9 cellular contexts compared by ENCODE assay signal in genomic region chr7:30159698-30160143, GRCh38. TPM values are rescaled to one million over a fixed set of nuclear protein-coding genes. Genes with fewer than 3 reads are reported as not detected.
DNase-seq lines count a peak whose midpoint lies in the region; ATAC-seq, FAIRE-seq and TF ChIP-seq lines count a peak whose summit lies in the region.
"Had no signal": no experiment of that assay in that cellular context is flagged by ENCODE, and none has a peak within 500 bp of the region (broad histone marks: within the 10 kb centered on the region; RNA-seq: fewer than 3 reads in every experiment).

No MANE protein-coding gene starts in this region.

- DNase-seq in AG04450 (ENCODE audit: low read depth, low spot score) (no peak), GF-D8 (lab: John Stamatoyannopoulos, UW) (peak; percentile 99), NCI-H526 treated with DMSO at 0.1 percent for 48 hours (lab: John Stamatoyannopoulos, UW) (peak; percentile 74), K562 (ENCODE audit: extremely low read depth in 1 of 4, low spot score in 3 of 4) (peak in 3 of 4 experiments; percentile 35 to 55 (median 42)), mesendoderm (peak; percentile 49), tibial nerve (ENCODE audit: low spot score in 2 of 2) (no peak)

- no peaks in the 10 kb centered on the region for H3K79me1 ChIP-seq in mesendoderm (ENCODE audit: low read length)

- H2BK15ac ChIP-seq in mesendoderm (replicated peaks; ENCODE audit: low read depth), result no peak overlapping the region

- H3K9ac ChIP-seq in K562 (ENCODE audit: insufficient read depth in 1 of 2, low read depth in 2 of 2, low read length in 2 of 2) (peak overlapping the region; percentile 11 to 61; a peak in 2 of 4 replicates), mesendoderm (ENCODE audit: low read length) (no peak overlapping the region)

- no peak overlapping the region for H3K4ac ChIP-seq in mesendoderm (ENCODE audit: low read depth, low read length)

- H4K8ac ChIP-seq in mesendoderm (ENCODE audit: low read depth, low read length), result no peak overlapping the region

- H3K36me3 ChIP-seq in K562 (ENCODE audit: control insufficient read depth, insufficient read depth, low read length), result no peaks in the 10 kb centered on the region; the same call in 2 of the 3 replicates
- no peaks in the 10 kb centered on the region for H3K36me3 ChIP-seq in mesendoderm (ENCODE audit: control insufficient read depth, insufficient read depth, low read length)
- peaks cover 0 to 52% (median 0%) of the 10 kb centered on the region in 3 donors for H3K36me3 ChIP-seq in tibial nerve
- H3K36me3 ChIP-seq: thoracic aorta had no signal

- in situ Hi-C loops in K562 (cut with MboI), result loop anchor here (5.0 to 10.0 kb wide), 3 partner anchors 253 to 575 kb away; no protein-coding TSS in a partner anchor

- H3K56ac ChIP-seq in mesendoderm (ENCODE audit: low read length), result no peak overlapping the region

- peak; percentile 75 for FAIRE-seq in K562 (lab: Jason Lieb, UNC)

- intact Hi-C loops in K562 (cut with micrococcal nuclease), result loop anchor here (5.0 to 10.0 kb wide), 3 partner anchors 113 to 585 kb away; no protein-coding TSS in a partner anchor

- H2BK5ac ChIP-seq in mesendoderm (ENCODE audit: low read length), result no peak overlapping the region

- TF ChIP-seq EP300 in K562 (IDR thresholded peaks at IDR 0.05; ENCODE audit: low read length), result no peak
- peak in 1 of 2 donors; percentile 35 for TF ChIP-seq EP300 in tibial nerve (IDR thresholded peaks at IDR 0.05)

- H2BK120ac ChIP-seq in mesendoderm (ENCODE audit: low read depth, low read length), result no peak overlapping the region

- H2AFZ ChIP-seq in K562 (ENCODE audit: low read depth, low read length), result peak overlapping the region; percentile 54; the same call in 1 of the 2 replicates

- POLR2A ChIA-PET in AG04450 (lab: Yijun Ruan, JAX) (no interaction called here), K562 (lab: Yijun Ruan, JAX) (interaction anchor here (0.5 to 0.6 kb wide), 3 partner anchors 261 to 751 kb away, joined by 3 read pairs; no protein-coding TSS in a partner anchor)

- TF ChIP-seq POLR2A in K562 (conservative IDR thresholded peaks at IDR 0.05), result no peak
- no peak for TF ChIP-seq POLR2A in tibial nerve (IDR thresholded peaks at IDR 0.05)

- WGBS in K562 (ENCODE audit: insufficient coverage, low coverage, missing lambda C conversion rate), result 22% methylated on average over 6 of the region's 6 CpGs
- WGBS in mesendoderm (ENCODE audit: extremely low coverage, insufficient coverage, low lambda C conversion rate), result no CpG with 5 or more reads among the region's 6 CpGs
- 43 to 49% methylated on average over 6 of the region's 6 CpGs for WGBS in tibial nerve, 2 donors

- H3K27ac ChIP-seq in AG04450 (ENCODE audit: low read depth, low read length) (no peak overlapping the region), K562 (ENCODE audit: extremely low read depth, low read depth, low read length) (peak overlapping the region; percentile 13; the same call in 2 of the 3 replicates), mesendoderm (ENCODE audit: low read depth, low read length) (no peak overlapping the region), tibial nerve (peak overlapping the region in 2 of 4 donors; percentile 68 to 87)

- ATAC-seq in K562 (peak; percentile 59), HG03045 (IDR thresholded peaks at IDR 0.05; ENCODE audit: unreplicated experiment) (no peak), GM21825 (IDR thresholded peaks at IDR 0.05; ENCODE audit: unreplicated experiment) (no peak)

- BruUV-seq in K562 (replicated peaks; lab: Mats Ljungman, UMichigan), result no TSS peak

- no peaks in the 10 kb centered on the region for H3K27me3 ChIP-seq in AG04450 (ENCODE audit: control insufficient read depth, insufficient read depth, low read length)
- no peaks in the 10 kb centered on the region for H3K27me3 ChIP-seq in K562 (ENCODE audit: control insufficient read depth in 2 of 2, insufficient read depth in 2 of 2, low read length in 2 of 2)
- H3K27me3 ChIP-seq in mesendoderm (ENCODE audit: insufficient read depth, low read length, poor library complexity), result no peaks in the 10 kb centered on the region
- no peaks in the 10 kb centered on the region for H3K27me3 ChIP-seq in tibial nerve

- TF ChIP-seq CTCF in AG04450 (IDR thresholded peaks at IDR 0.05; ENCODE audit: low read depth, low read length), result peak; percentile 30
- peak; percentile 27 to 42 (median 29); a peak in 4 of 6 replicates for TF ChIP-seq CTCF in K562 (IDR thresholded peaks at IDR 0.05 in 2 of 3, conservative IDR thresholded peaks at IDR 0.05 in 1 of 3; ENCODE audit: insufficient read depth in 2 of 3, low read depth in 1 of 3, low read length in 3 of 3)
- TF ChIP-seq CTCF in tibial nerve (IDR thresholded peaks at IDR 0.05), result no peak

- no peak overlapping the region for H3K18ac ChIP-seq in mesendoderm (ENCODE audit: low read length)

- H3K4me3 ChIP-seq in AG04450 (ENCODE audit: low read depth, low read length) (no peak overlapping the region), K562 (no peak overlapping the region), mesendoderm (ENCODE audit: low read length) (no peak overlapping the region), tibial nerve (no peak overlapping the region)
- H3K4me3 ChIP-seq: thoracic aorta had no signal

- H4K5ac ChIP-seq in mesendoderm (ENCODE audit: low read length), result no peak overlapping the region

- H3K4me1 ChIP-seq in K562 (replicated peaks in 1 of 2; ENCODE audit: control insufficient read depth in 2 of 2, insufficient read depth in 2 of 2, low read length in 2 of 2), result peaks cover 12 to 42% of the 10 kb centered on the region in 2 experiments
- no peaks in the 10 kb centered on the region for H3K4me1 ChIP-seq in mesendoderm (ENCODE audit: control insufficient read depth, low read depth, low read length)
- H3K4me1 ChIP-seq in tibial nerve, result peaks cover 0 to 53% (median 21%) of the 10 kb centered on the region in 4 donors

- CTCF ChIA-PET in AG04450 (lab: Charles Lee), result interaction anchor here (0.6 kb wide), 1 partner anchor 89 kb away, joined by 3 read pairs; no protein-coding TSS in a partner anchor
- CTCF ChIA-PET in K562 (lab: Yijun Ruan, JAX; ENCODE audit: low intra/inter-chr PET ratio), result interaction anchor here (0.6 kb wide), 2 partner anchors 131 to 254 kb away, joined by 3 to 4 read pairs; no protein-coding TSS in a partner anchor

- no peaks in the 10 kb centered on the region for H3K9me1 ChIP-seq in K562 (ENCODE audit: control insufficient read depth, insufficient read depth, low read length)

- H2AK5ac ChIP-seq in mesendoderm (ENCODE audit: low read length), result no peak overlapping the region

- H4K20me1 ChIP-seq in K562 (replicated peaks; ENCODE audit: control insufficient read depth, insufficient read depth, low read length), result no peaks in the 10 kb centered on the region

- no peak overlapping the region for H3K23ac ChIP-seq in mesendoderm (ENCODE audit: low read length)

- no peaks in the 10 kb centered on the region for H3K79me2 ChIP-seq in K562 (ENCODE audit: control insufficient read depth, insufficient read depth, low read length)
- no peaks in the 10 kb centered on the region for H3K79me2 ChIP-seq in mesendoderm (ENCODE audit: control insufficient read depth, insufficient read depth, low read length)

- no peaks in the 10 kb centered on the region for H3K9me3 ChIP-seq in AG04450 (ENCODE audit: control insufficient read depth, insufficient read depth, low read length)
- H3K9me3 ChIP-seq in K562 (replicated peaks; ENCODE audit: control insufficient read depth, insufficient read depth, low read depth, low read length), result no peaks in the 10 kb centered on the region
- no peaks in the 10 kb centered on the region for H3K9me3 ChIP-seq in tibial nerve
- H3K9me3 ChIP-seq: thoracic aorta had no signal

- H3K4me2 ChIP-seq in K562 (ENCODE audit: insufficient read depth, low read length) (peak overlapping the region; percentile 17; the same call in 1 of the 2 replicates), mesendoderm (ENCODE audit: low read length) (no peak overlapping the region)

- TF ChIP-seq RAD21 in K562 (CRISPR knock-in tag; conservative IDR thresholded peaks at IDR 0.05 in 1 of 2, IDR thresholded peaks at IDR 0.05 in 1 of 2), result peak in 1 of 2 experiments; percentile 7; a peak in 1 of 4 replicates

TF ChIP-seq in K562, 482 proteins besides CTCF, POLR2A, EP300 and RAD21 (continues in another document):
- TF ChIP-seq SPI1 (IDR thresholded peaks at IDR 0.05; ENCODE audit: borderline replicate concordance, low read depth, low read length), result 0 out of 2 replicates have a peak, but pooled peaks have one; percentile 36
- peak; percentile 33; the same call in 1 of the 2 replicates for TF ChIP-seq CTBP1 (IDR thresholded peaks at IDR 0.05; ENCODE audit: borderline replicate concordance)
- TF ChIP-seq ID3 (CRISPR knock-in tag; IDR thresholded peaks at IDR 0.05), result no peak
- TF ChIP-seq ID3 (tag; IDR thresholded peaks at IDR 0.05), result peak; percentile 33; the same call in 1 of the 2 replicates
- TF ChIP-seq LCOR (CRISPR knock-in tag; IDR thresholded peaks at IDR 0.05), result no peak

RNA-seq across cellular contexts. Expression of gene MTURN, which starts 24.9 kb away (rescaled TPM):
- polyA plus RNA-seq in AG04450 (2011; rRNA removed), result 5.9 and 6.7 TPM in 2 replicates
- polyA minus RNA-seq in AG04450 (2011; rRNA and poly(A)+ RNA removed), result 4.7 and 6.6 TPM in 2 replicates
- 10.7 and 25.4 TPM in 2 replicates for total RNA-seq in K562 (2011; cell fraction: chromatin; rRNA removed; ENCODE audit: low replicate concordance)
- total RNA-seq in K562 (2011; cell fraction: nucleolus; rRNA removed), result 8.7 and 10.9 TPM in 2 replicates
- total RNA-seq in K562 (2011; cell fraction: nucleoplasm; rRNA removed), result 20.8 and 31.9 TPM in 2 replicates
- total RNA-seq in K562 (2014; rRNA removed), result 8.8 and 10.0 TPM in 2 replicates
- total RNA-seq in K562 (2014; rRNA removed; fragmentation: Illumina TruSeq; extraction: Trizol), result 6.4 and 7.8 TPM in 2 replicates
- 1.4 and 1.6 TPM in 2 replicates for total RNA-seq in K562 (2015; rRNA removed; fragmentation: Illumina TruSeq; extraction: Trizol)
- total RNA-seq in K562 (2021), result 5.0 and 7.7 TPM in 2 replicates
- polyA plus RNA-seq in K562 (2011; rRNA removed), result 9.2 and 14.8 TPM in 2 replicates
- polyA plus RNA-seq in K562 (2011; cell fraction: cytosol; rRNA removed), result 5.6 and 7.0 TPM in 2 replicates
- polyA plus RNA-seq in K562 (2011; cell fraction: nucleus; rRNA removed), result 23.8 and 26.1 TPM in 2 replicates
- 3.4 and 5.4 TPM in 2 replicates for polyA plus RNA-seq in K562 (2012)
- polyA plus RNA-seq in K562 (2014; fragmentation: Illumina TruSeq; extraction: Trizol), result 5.3 TPM in 2 replicates
- 1 to 10 TPM in 1 of 2 experiments, under 1 TPM in 1; 0.94 to 1.0 TPM for polyA plus RNA-seq in K562 (2014; fragmentation: Nextera tagmentation; extraction: Ambion mirVana)
- 6.5 and 8.0 TPM in 2 replicates for polyA plus RNA-seq in K562 (2014; rRNA removed)
- polyA minus RNA-seq in K562 (2011; rRNA and poly(A)+ RNA removed), result 9.0 and 14.6 TPM in 2 replicates
- polyA minus RNA-seq in K562 (2011; cell fraction: cytosol; rRNA and poly(A)+ RNA removed), result 1.7 and 6.6 TPM in 2 replicates
- polyA minus RNA-seq in K562 (2011; cell fraction: nucleus; rRNA and poly(A)+ RNA removed), result 7.0 and 9.3 TPM in 2 replicates
- 1.6 TPM for polyA plus RNA-seq in mesendoderm (2013, experiment 1 of 2)
- polyA plus RNA-seq in mesendoderm (2013, experiment 2 of 2), result 1.5 TPM
- total RNA-seq in tibial nerve, result 100 to 1,000 TPM; 156 to 246 (median 186) TPM

Comparison
In these comparisons a context has a peak if more than half of its experiments do, and no peak if none do; other contexts are left out.
1. DNase-seq: peak in GF-D8 (single experiment), NCI-H526 treated with DMSO at 0.1 percent for 48 hours (single experiment), K562 (3 of 4) and mesendoderm (single experiment); none in AG04450 (single experiment) and tibial nerve (0 of 2).
2. CTCF ChIP-seq: peak in AG04450 (single experiment) and K562 (3 of 3); none in tibial nerve (0 of 5).
3. RNA of gene MTURN, which starts 24.9 kb away (total RNA-seq): 156 to 246 TPM in tibial nerve; 1.4 to 31.9 TPM in K562; every median in the first group is over 4 times any median in the second.